ENCODE assay signal across 2 cellular contexts in the genomic region with DNA sequence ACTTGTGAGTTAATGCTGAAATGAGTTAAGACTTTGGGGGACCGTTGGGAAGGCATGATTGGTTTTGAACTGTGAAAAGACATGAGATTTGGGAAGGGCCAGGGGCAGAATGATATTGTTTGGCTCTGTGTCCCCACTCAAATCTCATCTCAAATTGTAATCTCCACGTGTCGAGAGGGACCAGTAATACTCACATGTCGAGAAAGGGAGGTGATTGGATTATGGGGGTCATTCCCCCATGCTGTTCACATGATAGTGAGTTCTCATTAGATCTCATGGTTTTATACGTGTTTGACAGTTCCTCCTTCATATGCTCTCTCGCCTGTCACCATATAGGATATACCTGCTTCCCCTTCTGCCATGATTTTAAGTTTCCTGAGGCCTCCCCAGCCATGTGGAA. TPM values are rescaled to one million over a fixed set of nuclear protein-coding genes. Genes with fewer than 3 reads are reported as not detected.
"Had no signal": no experiment of that assay in that cellular context is flagged by ENCODE, and none has a peak within 500 bp of the region (broad histone marks: within the 10 kb centered on the region; RNA-seq: fewer than 3 reads in every experiment).

No MANE protein-coding gene starts in this region.

RNA-seq across cellular contexts. Expression of gene HTR1F, which starts 21.0 kb away (rescaled TPM):
- total RNA-seq: MCF 10A, NCI-H460 had no signal
